ENCODE assay signal across 28 cellular contexts in genomic region chr1:18035145-18035544, GRCh38.
"Had no signal": no experiment of that assay in that cellular context is flagged by ENCODE, and none has a peak within 500 bp of the region (broad histone marks: within the 10 kb centered on the region; RNA-seq: fewer than 3 reads in every experiment).

No MANE protein-coding gene starts in this region.

- H3K4me3 ChIP-seq: stomach, suprapubic skin, testis, thoracic aorta, thyroid gland, tibial artery, tibial nerve, transverse colon, upper lobe of left lung, upper lobe of right lung, uterus, vagina had no signal

- H3K36me3 ChIP-seq: stomach, suprapubic skin, thoracic aorta, thyroid gland, tibial artery, tibial nerve, transverse colon, upper lobe of left lung, upper lobe of right lung, uterus, vagina had no signal

- H3K27ac Mint-ChIP-seq: stimulated activated effector memory CD8-positive, alpha-beta T cell treated with anti-CD3 and anti-CD28 coated beads, Interleukin-12 subunit alpha, Interleukin-12 subunit beta, amount 100 ng/mL, for 72 hours; stimulated activated memory B cell treated with anti-CD40 and anti-IgM and Interleukin-4, amounts not matched to agents 10 μg/mL and 1 μg/mL and 100 μg/mL, for 72 hours; stimulated activated naive B cell treated with anti-CD40 and anti-IgM and Interleukin-4, amounts not matched to agents 10 μg/mL and 1 μg/mL and 100 μg/mL, for 72 hours; stimulated activated naive CD8-positive, alpha-beta T cell treated with anti-CD3 and anti-CD28 coated beads, Interleukin-15, Interleukin-2, amounts not matched to agents 100 ng/mL and 50 ng/mL, for 24 hours; type B pancreatic cell had no signal

- H3K36me3 Mint-ChIP-seq: stimulated activated effector memory CD8-positive, alpha-beta T cell treated with anti-CD3 and anti-CD28 coated beads, Interleukin-12 subunit alpha, Interleukin-12 subunit beta, amount 100 ng/mL, for 72 hours; stimulated activated memory B cell treated with anti-CD40 and anti-IgM and Interleukin-4, amounts not matched to agents 10 μg/mL and 1 μg/mL and 100 μg/mL, for 72 hours; stimulated activated naive B cell treated with anti-CD40 and anti-IgM and Interleukin-4, amounts not matched to agents 10 μg/mL and 1 μg/mL and 100 μg/mL, for 72 hours; type B pancreatic cell had no signal

- H3K27ac ChIP-seq: stomach, suprapubic skin, testis, thoracic aorta, thyroid gland, tibial artery, tibial nerve, transverse colon, upper lobe of left lung, upper lobe of right lung, uterus, vagina had no signal

- H3K4me1 ChIP-seq: stomach, suprapubic skin, testis, thyroid gland, tibial artery, tibial nerve, transverse colon, upper lobe of left lung, upper lobe of right lung, uterus, vagina had no signal

- H3K27me3 ChIP-seq: testis, thyroid gland, upper lobe of left lung, uterus, vagina had no signal

- DNase-seq: stimulated activated CD4-positive, alpha-beta T cell treated with anti-CD3 and anti-CD28 coated beads, Interleukin-2, amount 100 ng/mL, for 48 hours; stimulated activated CD4-positive, alpha-beta T cell treated with anti-CD3 and anti-CD28 coated beads, Interleukin-4, amount 100 ng/mL, for 1 hour; stimulated activated CD4-positive, alpha-beta T cell treated with anti-CD3 and anti-CD28 coated beads, Interleukin-4, amount 100 ng/mL, for 24 hours; stimulated activated CD4-positive, alpha-beta T cell treated with anti-CD3 and anti-CD28 coated beads, Interleukin-4, amount 100 ng/mL, for 4 hours; stimulated activated CD8-positive, alpha-beta memory T cell treated with anti-CD3 and anti-CD28 coated beads, Interleukin-4, amount 100 ng/mL, for 48 hours; stimulated activated naive B cell treated with anti-CD40 and anti-IgM and Interleukin-4, amounts not matched to agents 10 μg/mL and 1 μg/mL and 100 μg/mL, for 72 hours; stimulated activated naive CD4-positive, alpha-beta T cell; stimulated activated naive CD4-positive, alpha-beta T cell treated with Interleukin-2 at 50 U/mL for 16 hours; stimulated activated naive CD8-positive, alpha-beta T cell treated with anti-CD3 and anti-CD28 coated beads, Interleukin-15, amount 100 ng/mL, for 72 hours; stimulated activated naive CD8-positive, alpha-beta T cell treated with anti-CD3 and anti-CD28 coated beads, Interleukin-15, Interleukin-2, amounts not matched to agents 100 U/mL and 50 U/mL, for 24 hours; stomach; substantia nigra; testis; thyroid gland; tibial artery; transverse colon; trophoblast cell; upper lobe of left lung; upper lobe of right lung; uterus had no signal

- H3K4me1 Mint-ChIP-seq: stimulated activated effector memory CD8-positive, alpha-beta T cell treated with anti-CD3 and anti-CD28 coated beads, Interleukin-12 subunit alpha, Interleukin-12 subunit beta, amount 100 ng/mL, for 72 hours had no signal

- ATAC-seq: stimulated activated effector memory CD8-positive, alpha-beta T cell treated with anti-CD3 and anti-CD28 coated beads, Interleukin-12 subunit alpha, Interleukin-12 subunit beta, amount 100 ng/mL, for 72 hours; stimulated activated memory B cell treated with anti-CD40 and anti-IgM and Interleukin-4, amounts not matched to agents 10 μg/mL and 1 μg/mL and 100 μg/mL, for 72 hours; stimulated activated naive B cell treated with anti-CD40 and anti-IgM and Interleukin-4, amounts not matched to agents 10 μg/mL and 1 μg/mL and 100 μg/mL, for 72 hours; stimulated activated naive CD8-positive, alpha-beta T cell treated with anti-CD3 and anti-CD28 coated beads, Interleukin-15, amount 100 ng/mL, for 72 hours; stimulated activated naive CD8-positive, alpha-beta T cell treated with anti-CD3 and anti-CD28 coated beads, Interleukin-15, Interleukin-2, amounts not matched to agents 100 U/mL and 50 U/mL, for 24 hours; upper lobe of right lung had no signal

- H3K4me3 Mint-ChIP-seq: stimulated activated effector memory CD8-positive, alpha-beta T cell treated with anti-CD3 and anti-CD28 coated beads, Interleukin-12 subunit alpha, Interleukin-12 subunit beta, amount 100 ng/mL, for 72 hours; stimulated activated memory B cell treated with anti-CD40 and anti-IgM and Interleukin-4, amounts not matched to agents 10 μg/mL and 1 μg/mL and 100 μg/mL, for 72 hours; stimulated activated naive B cell treated with anti-CD40 and anti-IgM and Interleukin-4, amounts not matched to agents 10 μg/mL and 1 μg/mL and 100 μg/mL, for 72 hours; stimulated activated naive CD8-positive, alpha-beta T cell treated with anti-CD3 and anti-CD28 coated beads, Interleukin-15, amount 100 ng/mL, for 72 hours; stimulated activated naive CD8-positive, alpha-beta T cell treated with anti-CD3 and anti-CD28 coated beads, Interleukin-15, Interleukin-2, amounts not matched to agents 100 ng/mL and 50 ng/mL, for 24 hours; type B pancreatic cell had no signal

- H3K9me3 ChIP-seq: stomach, suprapubic skin, testis, thoracic aorta, thyroid gland, tibial artery, tibial nerve, transverse colon, upper lobe of left lung, upper lobe of right lung, uterus, vagina had no signal

- H3K9me3 Mint-ChIP-seq: stimulated activated effector memory CD8-positive, alpha-beta T cell treated with anti-CD3 and anti-CD28 coated beads, Interleukin-12 subunit alpha, Interleukin-12 subunit beta, amount 100 ng/mL, for 72 hours; stimulated activated naive B cell treated with anti-CD40 and anti-IgM and Interleukin-4, amounts not matched to agents 10 μg/mL and 1 μg/mL and 100 μg/mL, for 72 hours; stimulated activated naive CD8-positive, alpha-beta T cell treated with anti-CD3 and anti-CD28 coated beads, Interleukin-15, amount 100 ng/mL, for 72 hours; stimulated activated naive CD8-positive, alpha-beta T cell treated with anti-CD3 and anti-CD28 coated beads, Interleukin-15, Interleukin-2, amounts not matched to agents 100 ng/mL and 50 ng/mL, for 24 hours; type B pancreatic cell had no signal
